ENCODE assay signal across 17 cellular contexts in the genomic region with DNA sequence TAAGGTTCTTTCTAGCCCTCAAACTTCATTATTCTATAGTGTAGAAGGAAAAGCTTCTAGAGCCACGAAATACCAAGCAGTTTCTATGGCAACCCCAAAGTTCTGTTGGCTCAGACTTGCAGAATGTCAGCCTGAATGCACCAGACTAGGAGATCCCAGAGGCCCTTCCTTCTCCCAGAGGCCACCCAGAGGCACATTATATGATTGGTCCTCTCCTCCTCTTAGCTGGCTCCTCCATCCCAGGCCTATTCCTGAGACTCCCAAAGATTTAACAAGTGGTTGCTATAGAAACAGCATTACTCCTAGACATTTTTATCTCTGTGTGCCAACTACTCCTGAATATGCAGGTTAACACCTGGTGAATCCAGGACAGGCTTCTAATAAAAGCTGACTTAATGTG.
"Had no signal": no experiment of that assay in that cellular context is flagged by ENCODE, and none has a peak within 500 bp of the region (broad histone marks: within the 10 kb centered on the region; RNA-seq: fewer than 3 reads in every experiment).

No MANE protein-coding gene starts in this region.

- FAIRE-seq: kidney had no signal

- H3K27me3 ChIP-seq: foreskin keratinocyte, spleen, tibial artery, upper lobe of right lung, vagina had no signal

- H3K4me3 ChIP-seq: left ventricle myocardium inferior, lower lobe of right lung, psoas muscle, spleen, tibial artery, upper lobe of right lung, vagina had no signal

- ATAC-seq: foreskin keratinocyte; left cardiac atrium; lower lobe of right lung; natural killer cell treated with Interleukin-12 subunit alpha and Interleukin-12 subunit beta and Interleukin-15 and Interleukin-18, amount 100 ng/mL, for 72 hours; psoas muscle; sciatic nerve; stimulated activated memory B cell treated with anti-CD40 and anti-IgM and Interleukin-4, amounts not matched to agents 10 μg/mL and 1 μg/mL and 100 μg/mL, for 72 hours; upper lobe of right lung had no signal

- H3K4me1 ChIP-seq: foreskin keratinocyte, left ventricle myocardium inferior, lower lobe of right lung, psoas muscle, spleen, tibial artery, upper lobe of right lung, vagina had no signal

- H3K36me3 ChIP-seq: left ventricle myocardium inferior, lower lobe of right lung, spleen, tibial artery, upper lobe of right lung, vagina had no signal

- H3K9me3 ChIP-seq: lower lobe of right lung, psoas muscle, tibial artery, upper lobe of right lung had no signal

- DNase-seq: foreskin keratinocyte; kidney; left cardiac atrium; left ventricle myocardium inferior; lower lobe of right lung; midbrain; psoas muscle; spleen; stimulated activated CD4-positive, alpha-beta T cell treated with anti-CD3 and anti-CD28 coated beads, Interleukin-15, amount 100 ng/mL, for 24 hours; stimulated activated CD4-positive, alpha-beta T cell treated with anti-CD3 and anti-CD28 coated beads, Interleukin-1b, Interleukin-23, amount 100 ng/mL, for 48 hours; stimulated activated CD4-positive, alpha-beta T cell treated with anti-CD3 and anti-CD28 coated beads, Interleukin-4, amount 100 ng/mL, for 24 hours; tibial artery; upper lobe of right lung had no signal

- H3K27ac ChIP-seq: foreskin keratinocyte, left ventricle myocardium inferior, lower lobe of right lung, psoas muscle, spleen, tibial artery, upper lobe of right lung, vagina had no signal
